In genomic region chr4:55364691-55365346, GRCh38 we compare ENCODE assay signal across 20 cellular contexts. TPM values are rescaled to one million over a fixed set of nuclear protein-coding genes. Genes with fewer than 3 reads are reported as not detected.
A peak's percentile ranks its signal among the peaks of the same experiment; 100 is the strongest.
DNase-seq lines count a peak whose midpoint lies in the region; ATAC-seq and TF ChIP-seq lines count a peak whose summit lies in the region.
"Had no signal": no experiment of that assay in that cellular context is flagged by ENCODE, and none has a peak within 500 bp of the region (broad histone marks: within the 10 kb centered on the region; RNA-seq: fewer than 3 reads in every experiment).

No MANE protein-coding gene starts in this region.

- 0 out of 2 replicates have a peak, but pooled peaks cover 3% of the 10 kb centered on the region for H3K36me3 ChIP-seq in GM23338 (ENCODE audit: insufficient read depth)
- H3K36me3 ChIP-seq: uterus had no signal

- no peak overlapping the region for H2AFZ ChIP-seq in GM23338

- H3K9me2 ChIP-seq in GM23338 (ENCODE audit: insufficient read depth): no peaks in the 10 kb centered on the region

- intact Hi-C loops in head of caudate nucleus (cut with DNase I): loop anchor here (5.0 kb wide), 1 partner anchor 32 kb away; the partner anchor contains the start of gene TMEM165

- TF ChIP-seq CTCF in GM23338 (conservative IDR thresholded peaks at IDR 0.05; ENCODE audit: low read depth in 2 of 2): no peak

- peak; percentile 81 for ATAC-seq in GM23338
- no peak for ATAC-seq in T-helper 17 cell

- peak overlapping the region; percentile 11; the same call in 1 of the 3 replicates for H3K4me3 Mint-ChIP-seq in GM23338
- H3K4me3 Mint-ChIP-seq in T-helper 17 cell: no peak overlapping the region
- H3K4me3 Mint-ChIP-seq: activated CD4-positive, alpha-beta memory T cell treated with anti-CD3 and anti-CD28 coated beads for 36 hours; activated naive CD4-positive, alpha-beta T cell treated with anti-CD3 and anti-CD28 coated beads for 36 hours; IgD-negative memory B cell; mesothelial cell of epicardium had no signal

- H3K4me1 Mint-ChIP-seq in GM23338 (peaks cover 39% of the 10 kb centered on the region), T-helper 17 cell (peaks cover 2% of the 10 kb centered on the region)
- H3K4me1 Mint-ChIP-seq: mesothelial cell of epicardium had no signal

- H3K4me3 ChIP-seq in GM23338: no peak overlapping the region
- H3K4me3 ChIP-seq: coronary artery, stomach, uterus had no signal

- no peaks in the 10 kb centered on the region for H3K9me3 Mint-ChIP-seq in GM23338
- H3K9me3 Mint-ChIP-seq: activated CD4-positive, alpha-beta memory T cell treated with anti-CD3 and anti-CD28 coated beads for 36 hours; activated naive CD4-positive, alpha-beta T cell treated with anti-CD3 and anti-CD28 coated beads for 36 hours; IgD-negative memory B cell; mesothelial cell of epicardium had no signal

- H3K27me3 Mint-ChIP-seq in GM23338 (ENCODE audit: insufficient read depth, low read depth, poor library complexity): peaks cover 8% of the 10 kb centered on the region
- H3K27me3 Mint-ChIP-seq in T-helper 17 cell: no peaks in the 10 kb centered on the region
- H3K27me3 Mint-ChIP-seq: activated CD4-positive, alpha-beta memory T cell treated with anti-CD3 and anti-CD28 coated beads for 36 hours; IgD-negative memory B cell had no signal

- 0 out of 2 replicates have a peak overlapping the region, but pooled peaks have one; percentile 5 for H3K4me2 ChIP-seq in GM23338

- peaks cover 10% of the 10 kb centered on the region; the same call in 1 of the 2 replicates for H3F3A ChIP-seq in GM23338 (replicated peaks; ENCODE audit: low read depth)

- no peaks in the 10 kb centered on the region for H3K9me3 ChIP-seq in T-helper 17 cell (ENCODE audit: control insufficient read depth, low read length, poor library complexity, severe bottlenecking)
- H3K9me3 ChIP-seq: stomach, uterus had no signal

- no peaks in the 10 kb centered on the region for H3K27me3 ChIP-seq in GM23338 (ENCODE audit: insufficient read depth)
- H3K27me3 ChIP-seq: stomach, uterus had no signal

- no peaks in the 10 kb centered on the region for H3K79me2 ChIP-seq in GM23338 (replicated peaks; ENCODE audit: insufficient read depth)

- H4K20me1 ChIP-seq in GM23338 (replicated peaks; ENCODE audit: insufficient read depth): no peaks in the 10 kb centered on the region

- H3K36me3 Mint-ChIP-seq in GM23338 (ENCODE audit: low read depth) (peaks cover 61% of the 10 kb centered on the region), T-helper 17 cell (ENCODE audit: low read depth) (no peaks in the 10 kb centered on the region)

- peaks cover 34% of the 10 kb centered on the region for H3K4me1 ChIP-seq in GM23338 (ENCODE audit: insufficient read depth)
- H3K4me1 ChIP-seq: stomach, uterus had no signal

- DNase-seq in GM23338 (ENCODE audit: low spot score) (peak; percentile 68), amygdala (lab: John Stamatoyannopoulos, UW) (peak in 46 of 56 donors; percentile 3 to 85 (median 46)), head of caudate nucleus (peak; percentile 18 to 89 (median 65)), occipital lobe (lab: John Stamatoyannopoulos, UW) (peak; percentile 56), HT-29 (ENCODE audit: low spot score) (no peak), T1000 (lab: John Stamatoyannopoulos, UW) (no peak), T-helper 17 cell (no peak), NCI-H2196 treated with DMSO at 0.1 percent for 48 hours (lab: John Stamatoyannopoulos, UW; ENCODE audit: unreplicated experiment) (no peak)
- DNase-seq: activated CD4-positive, alpha-beta memory T cell treated with anti-CD3 and anti-CD28 coated beads for 36 hours; activated naive CD4-positive, alpha-beta T cell treated with anti-CD3 and anti-CD28 coated beads for 36 hours; activated T-cell treated with anti-CD3 and anti-CD28 coated beads, Interleukin-2, amount 50 U/mL, for 1 hour; glutamatergic neuron; MM.1S; NCI-H187 treated with DMSO at 0.1 percent for 48 hours; NCI-H446 treated with DMSO at 0.1 percent for 48 hours; stomach; uterus had no signal

- peak overlapping the region; percentile 63 for H3K27ac Mint-ChIP-seq in GM23338
- H3K27ac Mint-ChIP-seq in T-helper 17 cell: no peak overlapping the region
- H3K27ac Mint-ChIP-seq: activated CD4-positive, alpha-beta memory T cell treated with anti-CD3 and anti-CD28 coated beads for 36 hours; activated naive CD4-positive, alpha-beta T cell treated with anti-CD3 and anti-CD28 coated beads for 36 hours; IgD-negative memory B cell; mesothelial cell of epicardium had no signal

- H3K27ac ChIP-seq in GM23338 (ENCODE audit: low read depth): 0 out of 2 replicates have a peak overlapping the region, but pooled peaks have one; percentile 22
- H3K27ac ChIP-seq: coronary artery, stomach had no signal

TF ChIP-seq in GM23338, 12 proteins besides CTCF, POLR2A, EP300 and RAD21 (continues in another document):
- TF ChIP-seq JUNB (IDR thresholded peaks at IDR 0.05; ENCODE audit: unreplicated experiment) (no peak), EZH2 (IDR thresholded peaks at IDR 0.05; ENCODE audit: low read depth, unreplicated experiment) (no peak), STAT1 (IDR thresholded peaks at IDR 0.05; ENCODE audit: unreplicated experiment) (no peak), POLR2AphosphoS5 (IDR thresholded peaks at IDR 0.05; ENCODE audit: low read depth) (no peak), REST (IDR thresholded peaks at IDR 0.05; ENCODE audit: unreplicated experiment) (no peak), ZNF114 (CRISPR knock-in tag; IDR thresholded peaks at IDR 0.05) (no peak), ETS1 (IDR thresholded peaks at IDR 0.05) (no peak), ZNF331 (CRISPR knock-in tag; IDR thresholded peaks at IDR 0.05; ENCODE audit: low read depth) (no peak), NANOG (IDR thresholded peaks at IDR 0.05; ENCODE audit: borderline replicate concordance) (no peak)

RNA-seq across cellular contexts. Expression of gene SRD5A3, which starts 18.8 kb away (rescaled TPM):
- total RNA-seq in GM23338 (2014; rRNA removed; shearing (Covaris generic)): 23.0 and 34.4 TPM in 2 replicates
- 48.7 and 49.9 TPM in 2 replicates for polyA plus RNA-seq in GM23338 (2016; fragmentation: Nextera tagmentation; extraction: Ambion mirVana)
- total RNA-seq in occipital lobe (10.3 TPM), T-helper 17 cell (1 to 10 TPM; 1.8 to 2.6 TPM)
- 3.8 and 3.9 TPM in 2 replicates for total RNA-seq in HT-29 (2014; rRNA removed; shearing (Covaris generic))

RNA-seq across cellular contexts. Expression of gene TMEM165, which starts 30.9 kb away (rescaled TPM):
- total RNA-seq in GM23338 (2014; rRNA removed; shearing (Covaris generic)): 170 and 171 TPM in 2 replicates
- 120 and 125 TPM in 2 replicates for polyA plus RNA-seq in GM23338 (2016; fragmentation: Nextera tagmentation; extraction: Ambion mirVana)
- total RNA-seq in occipital lobe (109 TPM), T-helper 17 cell (10 to 100 TPM; 49.7 to 58.8 TPM)
- total RNA-seq in HT-29 (2014; rRNA removed; shearing (Covaris generic)): 125 and 162 TPM in 2 replicates

Comparison
In these comparisons a context has a peak if more than half of its experiments do, and no peak if none do; other contexts are left out.
1. DNase-seq: peak in GM23338 (single experiment), amygdala (46 of 56), head of caudate nucleus (42 of 42) and occipital lobe (single experiment); none in HT-29 (single experiment), T1000 (single experiment), T-helper 17 cell (0 of 3) and NCI-H2196 treated with DMSO at 0.1 percent for 48 hours (single experiment).